In the genomic region with DNA sequence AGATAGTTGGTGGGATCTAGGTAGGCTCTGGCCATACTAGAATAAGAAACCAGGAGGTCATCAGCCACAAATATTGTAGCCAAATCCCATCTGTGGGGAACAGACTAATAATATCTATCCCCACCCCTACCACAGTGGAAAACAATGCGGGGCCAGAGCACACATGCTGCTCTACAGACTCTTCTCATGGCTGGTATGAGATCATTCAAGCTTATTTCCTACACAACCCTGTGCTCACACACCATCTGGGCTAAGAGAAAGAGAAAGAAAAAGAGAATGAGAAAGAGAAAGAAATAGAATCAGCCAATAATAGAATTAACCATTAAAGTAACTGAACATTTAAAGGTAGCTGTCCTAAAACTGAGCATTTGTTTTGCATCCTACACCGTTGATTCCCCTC, we compare ENCODE assay signal across 22 cellular contexts.
DNase-seq lines count a peak whose midpoint lies in the region; ATAC-seq, FAIRE-seq and TF ChIP-seq lines count a peak whose summit lies in the region.
"Had no signal": no experiment of that assay in that cellular context is flagged by ENCODE, and none has a peak within 500 bp of the region (broad histone marks: within the 10 kb centered on the region; RNA-seq: fewer than 3 reads in every experiment).

No MANE protein-coding gene starts in this region.

- H3F3A ChIP-seq in neural progenitor cell (ENCODE audit: low read depth) = no peaks in the 10 kb centered on the region

- H3K27me3 Mint-ChIP-seq in neural progenitor cell (ENCODE audit: insufficient read depth, low read depth) = no peaks in the 10 kb centered on the region
- no peaks in the 10 kb centered on the region for H3K27me3 Mint-ChIP-seq in naive thymus-derived CD4-positive, alpha-beta T cell
- no peaks in the 10 kb centered on the region for H3K27me3 Mint-ChIP-seq in HFFc6 (ENCODE audit: insufficient read depth)
- H3K27me3 Mint-ChIP-seq: B cell; CD4-positive, alpha-beta T cell had no signal

- 33% methylated on average over 2 of the region's 2 CpGs for WGBS in GM12878 (ENCODE audit: insufficient coverage, insufficient replicate concordance, low lambda C conversion rate, missing lambda C conversion rate)

- SMC1A ChIA-PET in GM12878 (lab: Charles Lee; ENCODE audit: uncharacterized antibody, unreplicated experiment) = interaction anchor here (0.5 kb wide), 1 partner anchor 438 kb away, joined by 3 read pairs; no protein-coding TSS in a partner anchor

- no peaks in the 10 kb centered on the region for H3K27me3 ChIP-seq in BLaER1
- H3K27me3 ChIP-seq in GM12878 (replicated peaks in 1 of 2; ENCODE audit: control insufficient read depth in 2 of 2, insufficient read depth in 2 of 2, low read length in 1 of 2) = no peaks in the 10 kb centered on the region
- no peaks in the 10 kb centered on the region for H3K27me3 ChIP-seq in neural progenitor cell
- no peaks in the 10 kb centered on the region for H3K27me3 ChIP-seq in naive thymus-derived CD4-positive, alpha-beta T cell (ENCODE audit: control insufficient read depth in 2 of 2, insufficient read depth in 2 of 2, low read length in 2 of 2)

- POLR2A ChIA-PET in GM12878 (lab: Charles Lee) = no interaction called here
- POLR2A ChIA-PET in naive thymus-derived CD4-positive, alpha-beta T cell (lab: Charles Lee) = no interaction called here

- no peak overlapping the region for H3K9ac ChIP-seq in BLaER1
- no peak overlapping the region for H3K9ac ChIP-seq in GM12878 (ENCODE audit: control insufficient read depth, insufficient read depth, low read length)
- H3K9ac ChIP-seq in neural progenitor cell = no peak overlapping the region

- H3K4me1 ChIP-seq in BLaER1 (peaks cover 30% of the 10 kb centered on the region), GM12878 (ENCODE audit: control insufficient read depth, insufficient read depth, low read length) (no peaks in the 10 kb centered on the region), neural progenitor cell (no peaks in the 10 kb centered on the region)
- H3K4me1 ChIP-seq in naive thymus-derived CD4-positive, alpha-beta T cell (ENCODE audit: control insufficient read depth in 2 of 2, insufficient read depth in 2 of 2, low read length in 2 of 2) = no peaks in the 10 kb centered on the region
- H3K4me1 ChIP-seq: Caco-2 had no signal

- H3K4me2 ChIP-seq in BLaER1 (peak overlapping the region; percentile 58), GM12878 (ENCODE audit: control insufficient read depth, insufficient read depth) (no peak overlapping the region), neural progenitor cell (no peak overlapping the region)
- H3K4me2 ChIP-seq: GM23338 had no signal

- no peak for DNase-seq in GM12878 (ENCODE audit: low read depth, low spot score)
- no peak for DNase-seq in neural progenitor cell (ENCODE audit: low spot score)
- DNase-seq in HuH-7 (ENCODE audit: low spot score) = no peak
- DNase-seq in naive thymus-derived CD4-positive, alpha-beta T cell = no peak
- no peak for DNase-seq in HFFc6
- DNase-seq: 8988T; Caco-2; CD4-positive, alpha-beta T cell; HCEC 1CT; KG1 had no signal

- no peak for TF ChIP-seq POLR2A in GM12878 (IDR thresholded peaks at IDR 0.05; ENCODE audit: low read depth, low read length)

- no peak for TF ChIP-seq EP300 in GM12878 (IDR thresholded peaks at IDR 0.05; ENCODE audit: borderline replicate concordance in 1 of 2, control insufficient read depth in 1 of 2, low read depth in 2 of 2, low read length in 2 of 2)

- no peak for TF ChIP-seq CTCF in GM12878 (IDR thresholded peaks at IDR 0.05 in 2 of 3, conservative IDR thresholded peaks at IDR 0.05 in 1 of 3; ENCODE audit: control insufficient read depth in 2 of 3, extremely low read depth in 1 of 3, insufficient read depth in 1 of 3, low read depth in 3 of 3, low read length in 3 of 3)
- no peak for TF ChIP-seq CTCF in neural progenitor cell (IDR thresholded peaks at IDR 0.05)
- no peak for TF ChIP-seq CTCF in HFFc6 (IDR thresholded peaks at IDR 0.05)

- TF ChIP-seq RAD21 in GM12878 (IDR thresholded peaks at IDR 0.05; ENCODE audit: insufficient read depth, low read depth, low read length) = no peak

- H3K4me3 Mint-ChIP-seq in neural progenitor cell = no peak overlapping the region
- no peak overlapping the region for H3K4me3 Mint-ChIP-seq in naive thymus-derived CD4-positive, alpha-beta T cell
- no peak overlapping the region for H3K4me3 Mint-ChIP-seq in HFFc6
- H3K4me3 Mint-ChIP-seq: B cell; CD4-positive, alpha-beta T cell; GM23338 had no signal

- CTCF ChIA-PET in GM12878 (lab: Yijun Ruan, JAX) = interaction anchor here (1.5 kb wide), 1 partner anchor 120 kb away, joined by 5 read pairs; no protein-coding TSS in a partner anchor
- CTCF ChIA-PET in naive thymus-derived CD4-positive, alpha-beta T cell (lab: Charles Lee) = no interaction called here

- ATAC-seq in GM21717 (IDR thresholded peaks at IDR 0.05; ENCODE audit: unreplicated experiment) (peak; percentile 63), GM12878 (peak; percentile 67), GM18517 (IDR thresholded peaks at IDR 0.05; ENCODE audit: unreplicated experiment) (no peak)
- ATAC-seq in naive thymus-derived CD4-positive, alpha-beta T cell = no peak
- ATAC-seq: GM23338, HepG2 had no signal

- H3K9me3 ChIP-seq in BLaER1 = peaks cover 4% of the 10 kb centered on the region; the same call in 1 of the 2 replicates
- no peaks in the 10 kb centered on the region for H3K9me3 ChIP-seq in GM12878 (replicated peaks; ENCODE audit: control insufficient read depth, insufficient read depth, low read length)
- H3K9me3 ChIP-seq in neural progenitor cell (ENCODE audit: low read depth) = no peaks in the 10 kb centered on the region
- no peaks in the 10 kb centered on the region for H3K9me3 ChIP-seq in naive thymus-derived CD4-positive, alpha-beta T cell (ENCODE audit: control insufficient read depth in 2 of 3, low read length in 3 of 3)
- H3K9me3 ChIP-seq: Caco-2 had no signal

- H3K4me3 ChIP-seq in BLaER1 = no peak overlapping the region
- no peak overlapping the region for H3K4me3 ChIP-seq in GM12878
- H3K4me3 ChIP-seq in neural progenitor cell = no peak overlapping the region
- no peak overlapping the region for H3K4me3 ChIP-seq in naive thymus-derived CD4-positive, alpha-beta T cell (ENCODE audit: low read length)
- H3K4me3 ChIP-seq: GM23338 had no signal

- no TSS peak for BruUV-seq in GM12878 (replicated peaks; lab: Mats Ljungman, UMichigan)

- H3K79me2 ChIP-seq in GM12878 (ENCODE audit: control insufficient read depth, insufficient read depth, low read length) (no peaks in the 10 kb centered on the region), neural progenitor cell (ENCODE audit: low read depth) (no peaks in the 10 kb centered on the region)

- H3K36me3 ChIP-seq in BLaER1 (no peaks in the 10 kb centered on the region), GM12878 (ENCODE audit: control insufficient read depth in 2 of 2, insufficient read depth in 2 of 2, low read length in 1 of 2) (no peaks in the 10 kb centered on the region), neural progenitor cell (no peaks in the 10 kb centered on the region)
- no peaks in the 10 kb centered on the region for H3K36me3 ChIP-seq in naive thymus-derived CD4-positive, alpha-beta T cell (ENCODE audit: control insufficient read depth in 2 of 3, insufficient read depth in 3 of 3, low read length in 3 of 3)

- H3K9me3 Mint-ChIP-seq in neural progenitor cell (no peaks in the 10 kb centered on the region), HFFc6 (peaks cover 23% of the 10 kb centered on the region)
- H3K9me3 Mint-ChIP-seq in naive thymus-derived CD4-positive, alpha-beta T cell = peaks cover 0 to 21% (median 6%) of the 10 kb centered on the region in 11 donors

- H3K4me1 Mint-ChIP-seq in neural progenitor cell (no peaks in the 10 kb centered on the region), HFFc6 (ENCODE audit: low read depth) (no peaks in the 10 kb centered on the region)
- H3K4me1 Mint-ChIP-seq in naive thymus-derived CD4-positive, alpha-beta T cell = no peaks in the 10 kb centered on the region
- H3K4me1 Mint-ChIP-seq: B cell, GM23338 had no signal

- H3K36me3 Mint-ChIP-seq in neural progenitor cell (no peaks in the 10 kb centered on the region), HFFc6 (ENCODE audit: low read depth) (no peaks in the 10 kb centered on the region)
- H3K36me3 Mint-ChIP-seq in naive thymus-derived CD4-positive, alpha-beta T cell = no peaks in the 10 kb centered on the region

- in situ Hi-C loops in GM12878 (cut with MboI) = no loop called here

- H4K20me1 ChIP-seq in BLaER1 = no peaks in the 10 kb centered on the region
- H4K20me1 ChIP-seq in GM12878 (ENCODE audit: control insufficient read depth, insufficient read depth) = no peaks in the 10 kb centered on the region
- no peaks in the 10 kb centered on the region for H4K20me1 ChIP-seq in neural progenitor cell (ENCODE audit: low read depth)

- RAD21 ChIA-PET in GM12878 (lab: Charles Lee; ENCODE audit: unreplicated experiment) = interaction anchor here (2.4 kb wide), 1 partner anchor 438 kb away, joined by 6 read pairs; no protein-coding TSS in a partner anchor

- intact Hi-C loops in GM12878 (cut with micrococcal nuclease; ENCODE audit: unreplicated experiment) = no loop called here
- intact Hi-C loops in naive thymus-derived CD4-positive, alpha-beta T cell (cut with micrococcal nuclease) = no loop called here

- FAIRE-seq in GM12878 (lab: Jason Lieb, UNC) = no peak
- FAIRE-seq: D721Med, G401.6, GM12892, GM18507, H54, HepG2 had no signal

- H2AFZ ChIP-seq in GM12878 (ENCODE audit: control insufficient read depth, low read depth, low read length) (no peak overlapping the region), neural progenitor cell (replicated peaks) (peak overlapping the region; percentile 5)
- H2AFZ ChIP-seq: GM23338 had no signal

- peak overlapping the region; percentile 61 for H3K27ac ChIP-seq in BLaER1
- H3K27ac ChIP-seq in GM12878 (ENCODE audit: control insufficient read depth, insufficient read depth) = no peak overlapping the region
- H3K27ac ChIP-seq in neural progenitor cell = no peak overlapping the region
- no peak overlapping the region for H3K27ac ChIP-seq in naive thymus-derived CD4-positive, alpha-beta T cell (ENCODE audit: low read depth, low read length)
- H3K27ac ChIP-seq: C4-2B had no signal

- H3K27ac Mint-ChIP-seq in neural progenitor cell = no peak overlapping the region
- H3K27ac Mint-ChIP-seq in naive thymus-derived CD4-positive, alpha-beta T cell = no peak overlapping the region
- H3K27ac Mint-ChIP-seq in HFFc6 = no peak overlapping the region
- H3K27ac Mint-ChIP-seq: B cell; CD4-positive, alpha-beta T cell; GM23338 had no signal

TF ChIP-seq in GM12878, 131 proteins besides CTCF, POLR2A, EP300 and RAD21 (continues in another document):
- no peak for TF ChIP-seq HDAC2 (IDR thresholded peaks at IDR 0.05)
- TF ChIP-seq GATAD2B (conservative IDR thresholded peaks at IDR 0.05; ENCODE audit: low read depth) = no peak
- no peak for TF ChIP-seq NR2F1 (conservative IDR thresholded peaks at IDR 0.05)
- TF ChIP-seq ZNF24 (IDR thresholded peaks at IDR 0.05) = no peak

Comparison
In these comparisons a context has a peak if more than half of its experiments do, and no peak if none do; other contexts are left out.
1. ATAC-seq: peak in GM21717 (single experiment) and GM12878 (single experiment); none in GM18517 (single experiment) and naive thymus-derived CD4-positive, alpha-beta T cell (single experiment).